ENCODE assay signal across 19 cellular contexts in genomic region chr3:35723480-35724097, GRCh38.
"Had no signal": no experiment of that assay in that cellular context is flagged by ENCODE, and none has a peak within 500 bp of the region (broad histone marks: within the 10 kb centered on the region; RNA-seq: fewer than 3 reads in every experiment).

No MANE protein-coding gene starts in this region.

- DNase-seq: cortex of kidney; dorsolateral prefrontal cortex; effector CD8-positive, alpha-beta T cell; foreskin melanocyte; hippocampal formation; left colon; mucosa of descending colon; natural killer cell; retina; stimulated activated CD4-positive, alpha-beta T cell treated with anti-CD3 and anti-CD28 coated beads, Interleukin-2, amount 100 ng/mL, for 24 hours; stimulated activated CD4-positive, alpha-beta T cell treated with anti-CD3 and anti-CD28 coated beads, Interleukin-4, amount 100 ng/mL, for 4 hours; stimulated activated naive B cell treated with anti-CD40 and anti-IgM and Interleukin-4, amounts not matched to agents 10 μg/mL and 1 μg/mL and 100 μg/mL, for 72 hours; stimulated activated naive CD8-positive, alpha-beta T cell treated with anti-CD3 and anti-CD28 coated beads, Interleukin-15, amount 100 ng/mL, for 72 hours; testis had no signal

- H3K4me3 ChIP-seq: dorsolateral prefrontal cortex, mucosa of descending colon, prostate gland, skin epidermis, testis, tibial nerve had no signal

- H3K27ac ChIP-seq: parathyroid adenoma, prostate gland, skin epidermis, testis, tibial nerve had no signal

- H3K9me3 ChIP-seq: mucosa of descending colon, prostate gland, testis, tibial nerve had no signal

- H3K4me1 ChIP-seq: parathyroid adenoma, prostate gland, testis, tibial nerve had no signal

- H3K27me3 ChIP-seq: dorsolateral prefrontal cortex, testis, tibial nerve had no signal

- ATAC-seq: left colon; mucosa of descending colon; natural killer cell; sciatic nerve; stimulated activated naive B cell treated with anti-CD40 and anti-IgM and Interleukin-4, amounts not matched to agents 10 μg/mL and 1 μg/mL and 100 μg/mL, for 72 hours; stimulated activated naive CD8-positive, alpha-beta T cell treated with anti-CD3 and anti-CD28 coated beads, Interleukin-15, amount 100 ng/mL, for 72 hours had no signal

- H3K36me3 ChIP-seq: prostate gland, tibial nerve had no signal
